In the genomic region with DNA sequence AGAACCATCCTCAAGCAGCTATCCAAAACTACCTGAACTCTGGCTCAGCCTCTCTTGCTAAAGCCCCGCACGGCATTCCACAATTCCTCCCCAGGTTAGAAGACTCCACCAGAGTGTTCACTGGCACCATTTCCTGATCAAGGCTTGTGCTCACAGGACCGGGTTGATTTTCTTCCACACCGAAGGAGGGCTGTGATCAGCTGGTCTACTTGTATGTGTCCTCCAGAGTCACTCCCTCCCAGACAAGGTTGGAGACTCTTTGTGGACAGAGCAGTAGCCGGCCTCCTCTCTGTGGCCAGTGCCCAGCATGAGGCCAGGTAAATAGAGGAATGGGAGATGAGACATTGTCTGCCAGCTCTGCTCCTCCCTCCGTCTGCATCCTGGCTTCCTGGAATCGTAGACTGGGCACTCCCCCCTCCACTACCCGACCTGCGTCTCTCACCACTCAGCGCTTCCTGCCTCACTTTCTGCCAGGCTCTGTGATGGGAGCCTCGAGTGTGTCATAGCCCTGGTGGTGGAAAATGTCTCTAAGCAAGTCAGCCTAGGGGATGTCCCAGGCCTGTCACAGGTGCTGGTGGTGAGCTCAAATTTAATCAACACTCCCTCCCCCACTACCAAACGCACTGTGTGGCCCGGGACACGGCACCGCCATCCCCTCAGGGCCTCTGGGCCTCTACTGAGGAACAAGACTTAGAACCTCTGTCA, we compare ENCODE assay signal across 9 cellular contexts. TPM values are rescaled to one million over a fixed set of nuclear protein-coding genes. Genes with fewer than 3 reads are reported as not detected.
A peak's percentile ranks its signal among the peaks of the same experiment; 100 is the strongest.
DNase-seq lines count a peak whose midpoint lies in the region; ATAC-seq, FAIRE-seq and TF ChIP-seq lines count a peak whose summit lies in the region.
"Had no signal": no experiment of that assay in that cellular context is flagged by ENCODE, and none has a peak within 500 bp of the region (broad histone marks: within the 10 kb centered on the region; RNA-seq: fewer than 3 reads in every experiment).

No MANE protein-coding gene starts in this region.

- H2BK5ac ChIP-seq in IMR-90 (ENCODE audit: low read depth, low read length, poor library complexity, severe bottlenecking) (no peak overlapping the region), H1 (ENCODE audit: low read depth, low read length) (no peak overlapping the region)

- H3K23ac ChIP-seq in IMR-90 (ENCODE audit: low read depth, low read length) (no peak overlapping the region), H1 (ENCODE audit: insufficient read length) (no peak overlapping the region)

- CTCF ChIA-PET in CD8-positive, alpha-beta memory T cell (lab: Charles Lee): interaction anchor here (1.1 to 5.4 kb wide), 15 partner anchors 10 to 145 kb away, joined by 3 to 32 read pairs (median 5); a partner anchor contains a TSS
- CTCF ChIA-PET in IMR-90 (lab: Yijun Ruan, JAX) (no interaction called here), H1 (lab: Charles Lee; ENCODE audit: partially characterized antibody) (interaction anchor here (0.7 to 2.8 kb wide), 11 partner anchors 12 to 196 kb away, joined by 3 to 11 read pairs (median 4); no protein-coding TSS in a partner anchor), A673 (lab: Charles Lee) (no interaction called here)

- intact Hi-C loops in IMR-90 (cut with micrococcal nuclease) (no loop called here), A673 (cut with micrococcal nuclease; ENCODE audit: unreplicated experiment) (no loop called here), esophagus muscularis mucosa (cut with DNase I) (no loop called here)

- no peaks in the 10 kb centered on the region for H3K79me1 ChIP-seq in IMR-90 (ENCODE audit: low read depth in 1 of 2, low read length in 2 of 2)
- H3K79me1 ChIP-seq in H1 (ENCODE audit: low read depth, low read length): no peaks in the 10 kb centered on the region

- H3K36me3 Mint-ChIP-seq in CD8-positive, alpha-beta memory T cell: peaks cover 0 to 31% (median 7%) of the 10 kb centered on the region in 3 donors

- H3K9me1 ChIP-seq in IMR-90 (ENCODE audit: insufficient read depth, low read length): no peaks in the 10 kb centered on the region

- no peaks in the 10 kb centered on the region for H3K9me3 Mint-ChIP-seq in CD8-positive, alpha-beta memory T cell

- H2BK12ac ChIP-seq in H1 (ENCODE audit: low read depth, low read length): no peak overlapping the region

- TF ChIP-seq POLR2A in IMR-90 (IDR thresholded peaks at IDR 0.05; ENCODE audit: low read depth, low read length): no peak
- TF ChIP-seq POLR2A in H1 (IDR thresholded peaks at IDR 0.05; ENCODE audit: control extremely low read depth in 1 of 2, low read depth in 2 of 2, low read length in 2 of 2): no peak
- TF ChIP-seq POLR2A in esophagus muscularis mucosa (IDR thresholded peaks at IDR 0.05; ENCODE audit: low read depth): no peak

- peaks cover 41 to 76% (median 48%) of the 10 kb centered on the region in 3 donors for H3K4me1 Mint-ChIP-seq in CD8-positive, alpha-beta memory T cell

- H3K9ac ChIP-seq in IMR-90 (ENCODE audit: low read depth, low read length): no peak overlapping the region
- H3K9ac ChIP-seq in H1 (replicated peaks in 1 of 4; ENCODE audit: extremely low read depth in 1 of 4, low read depth in 3 of 4, low read length in 3 of 4): no peak overlapping the region

- H4K20me1 ChIP-seq in IMR-90 (ENCODE audit: insufficient read depth, low read length) (no peaks in the 10 kb centered on the region), H1 (replicated peaks in 1 of 2; ENCODE audit: control insufficient read depth in 1 of 2, insufficient read depth in 2 of 2, low read length in 2 of 2) (no peaks in the 10 kb centered on the region)

- H4K8ac ChIP-seq in IMR-90 (ENCODE audit: low read depth in 2 of 2, low read length in 2 of 2) (no peak overlapping the region), H1 (ENCODE audit: extremely low read depth, insufficient read depth, low read length) (no peak overlapping the region)

- peak overlapping the region; percentile 65 for H3K4me3 ChIP-seq in CD8-positive, alpha-beta memory T cell (ENCODE audit: low read length)
- H3K4me3 ChIP-seq in IMR-90 (ENCODE audit: insufficient read depth, low read depth, low read length): no peak overlapping the region
- no peak overlapping the region for H3K4me3 ChIP-seq in H1 (ENCODE audit: extremely low read depth in 1 of 4, insufficient read depth in 2 of 4, low read depth in 3 of 4, low read length in 4 of 4)
- no peak overlapping the region for H3K4me3 ChIP-seq in A673 (ENCODE audit: low read depth, low read length, poor library complexity, severe bottlenecking)
- H3K4me3 ChIP-seq in esophagus muscularis mucosa: no peak overlapping the region
- H3K4me3 ChIP-seq: lung had no signal

- H3K27me3 Mint-ChIP-seq in CD8-positive, alpha-beta memory T cell: peaks cover 0 to 1% of the 10 kb centered on the region in 2 donors

- H2BK120ac ChIP-seq in IMR-90 (ENCODE audit: low read depth, low read length) (no peak overlapping the region), H1 (replicated peaks; ENCODE audit: low read depth, low read length) (no peak overlapping the region)

- H2BK20ac ChIP-seq in IMR-90 (ENCODE audit: low read depth, low read length) (no peak overlapping the region), H1 (ENCODE audit: low read length) (no peak overlapping the region)

- no peak for FAIRE-seq in H1 (lab: Jason Lieb, UNC)

- dilution Hi-C loops in IMR-90 (cut with HindIII; ENCODE audit: low sequenced_read_pairs, unreplicated experiment): no loop called here

- no peak overlapping the region for H2AK5ac ChIP-seq in IMR-90 (ENCODE audit: low read depth, low read length)
- no peak overlapping the region for H2AK5ac ChIP-seq in H1 (ENCODE audit: low read depth, low read length)

- no peaks in the 10 kb centered on the region for H3K9me3 ChIP-seq in CD8-positive, alpha-beta memory T cell (ENCODE audit: low read length)
- no peaks in the 10 kb centered on the region for H3K9me3 ChIP-seq in IMR-90 (ENCODE audit: control insufficient read depth, insufficient read depth, low read length)
- H3K9me3 ChIP-seq in H1 (ENCODE audit: insufficient read depth in 2 of 2, low read depth in 1 of 2, low read length in 1 of 2): no peaks in the 10 kb centered on the region
- no peaks in the 10 kb centered on the region for H3K9me3 ChIP-seq in A673 (ENCODE audit: low read depth, low read length, poor library complexity, severe bottlenecking)
- H3K9me3 ChIP-seq in esophagus muscularis mucosa: no peaks in the 10 kb centered on the region

- in situ Hi-C loops in IMR-90 (cut with MboI; ENCODE audit: low sequenced_read_pairs): no loop called here

- H2BK15ac ChIP-seq in IMR-90 (ENCODE audit: low read depth, low read length) (no peak overlapping the region), H1 (ENCODE audit: low read length) (no peak overlapping the region)

- peak overlapping the region; percentile 96 to 100 (median 99) for H3K27ac Mint-ChIP-seq in CD8-positive, alpha-beta memory T cell

- H2AFZ ChIP-seq in IMR-90 (replicated peaks; ENCODE audit: low read length, poor library complexity) (no peak overlapping the region), H1 (ENCODE audit: low read length) (0 out of 2 replicates have a peak overlapping the region, but pooled peaks have one; percentile 7)

- H4K5ac ChIP-seq in IMR-90 (ENCODE audit: low read depth, low read length) (no peak overlapping the region), H1 (ENCODE audit: insufficient read length, low read depth, low read length) (no peak overlapping the region)

- no peak overlapping the region for H3K14ac ChIP-seq in IMR-90 (replicated peaks; ENCODE audit: low read depth, low read length)
- no peak overlapping the region for H3K14ac ChIP-seq in H1 (ENCODE audit: insufficient read length)

- peak overlapping the region; percentile 4 to 89 (median 73) for H3K4me3 Mint-ChIP-seq in CD8-positive, alpha-beta memory T cell

- H3K36me3 ChIP-seq in CD8-positive, alpha-beta memory T cell (ENCODE audit: insufficient read depth, low read length): no peaks in the 10 kb centered on the region
- H3K36me3 ChIP-seq in IMR-90 (ENCODE audit: control insufficient read depth, insufficient read depth, low read length): no peaks in the 10 kb centered on the region
- no peaks in the 10 kb centered on the region for H3K36me3 ChIP-seq in H1 (ENCODE audit: control insufficient read depth in 2 of 4, insufficient read depth in 4 of 4, low read length in 3 of 4)
- H3K36me3 ChIP-seq in A673 (ENCODE audit: insufficient read depth, low read length, poor library complexity, severe bottlenecking): no peaks in the 10 kb centered on the region
- H3K36me3 ChIP-seq in esophagus muscularis mucosa: no peaks in the 10 kb centered on the region

- H3K4ac ChIP-seq in IMR-90 (ENCODE audit: low read depth, low read length) (no peak overlapping the region), H1 (replicated peaks; ENCODE audit: insufficient read length, low read depth, low read length) (no peak overlapping the region)

- peak overlapping the region; percentile 95 for H3K27ac ChIP-seq in CD8-positive, alpha-beta memory T cell (ENCODE audit: low read depth, low read length)
- H3K27ac ChIP-seq in IMR-90 (ENCODE audit: insufficient read depth, low read length): no peak overlapping the region
- no peak overlapping the region for H3K27ac ChIP-seq in H1 (ENCODE audit: low read depth, low read length)
- H3K27ac ChIP-seq in A673 (ENCODE audit: low read depth, low read length, poor library complexity, severe bottlenecking): no peak overlapping the region
- no peak overlapping the region for H3K27ac ChIP-seq in esophagus muscularis mucosa (replicated peaks in 1 of 4)

- no peak for TF ChIP-seq EP300 in H1 (IDR thresholded peaks at IDR 0.05; ENCODE audit: borderline replicate concordance in 1 of 2, low read depth in 2 of 2, low read length in 2 of 2)
- no peak for TF ChIP-seq EP300 in esophagus muscularis mucosa (IDR thresholded peaks at IDR 0.05)

- peaks cover 30% of the 10 kb centered on the region for H3K4me1 ChIP-seq in CD8-positive, alpha-beta memory T cell (ENCODE audit: insufficient read depth, low read length)
- H3K4me1 ChIP-seq in IMR-90 (ENCODE audit: control insufficient read depth, insufficient read depth, low read length) (peaks cover 3% of the 10 kb centered on the region; the same call in 1 of the 2 replicates), H1 (replicated peaks in 1 of 4; ENCODE audit: control insufficient read depth in 3 of 4, insufficient read depth in 4 of 4, low read length in 3 of 4) (peaks cover 0 to 7% (median 2%) of the 10 kb centered on the region in 4 experiments; a peak in 5 of 7 replicates), A673 (ENCODE audit: insufficient read depth, low read length, poor library complexity, severe bottlenecking) (no peaks in the 10 kb centered on the region), esophagus muscularis mucosa (no peaks in the 10 kb centered on the region)

- no peaks in the 10 kb centered on the region for H3K79me2 ChIP-seq in H1 (ENCODE audit: control insufficient read depth in 1 of 2, insufficient read depth in 2 of 2, low read length in 2 of 2)

- H3K23me2 ChIP-seq in H1 (ENCODE audit: low read depth, low read length): no peaks in the 10 kb centered on the region

- no peaks in the 10 kb centered on the region for H3K27me3 ChIP-seq in CD8-positive, alpha-beta memory T cell (ENCODE audit: insufficient read depth, low read length, poor library complexity, severe bottlenecking)
- H3K27me3 ChIP-seq in IMR-90 (ENCODE audit: control insufficient read depth, insufficient read depth, low read length) (peaks cover 54% of the 10 kb centered on the region), H1 (replicated peaks in 1 of 4; ENCODE audit: control insufficient read depth in 3 of 4, extremely low read depth in 1 of 4, insufficient read depth in 3 of 4, low read length in 3 of 4) (0 out of 7 replicates have a peak, but pooled peaks cover 0 to 2% (median 0%) of the 10 kb centered on the region in 4 experiments), A673 (replicated peaks; ENCODE audit: insufficient read depth, low read depth, low read length, poor library complexity) (no peaks in the 10 kb centered on the region), esophagus muscularis mucosa (peaks cover 0 to 38% (median 0%) of the 10 kb centered on the region in 4 donors)

- BruUV-seq in IMR-90 (replicated peaks; lab: Mats Ljungman, UMichigan) (no TSS peak), A673 (replicated peaks; lab: Mats Ljungman, UMichigan) (no TSS peak)

- POLR2A ChIA-PET in CD8-positive, alpha-beta memory T cell (lab: Charles Lee): interaction anchor here (0.7 to 3.2 kb wide), 11 partner anchors 27 to 145 kb away, joined by 3 to 42 read pairs (median 4); a partner anchor contains a TSS
- POLR2A ChIA-PET in IMR-90 (lab: Charles Lee; ENCODE audit: unreplicated experiment): no interaction called here
- POLR2A ChIA-PET in H1 (lab: Charles Lee; ENCODE audit: partially characterized antibody): no interaction called here
- POLR2A ChIA-PET in A673 (lab: Charles Lee; ENCODE audit: low non-redundant PET): no interaction called here

- H3K18ac ChIP-seq in IMR-90 (ENCODE audit: low read depth, low read length): no peak overlapping the region
- H3K18ac ChIP-seq in H1 (ENCODE audit: extremely low read depth, low read length): no peak overlapping the region

- H3K56ac ChIP-seq in IMR-90 (ENCODE audit: extremely low read depth, insufficient read depth, low read length) (no peak overlapping the region), H1 (replicated peaks; ENCODE audit: insufficient read length, low read depth, low read length) (no peak overlapping the region)

- TF ChIP-seq CTCF in IMR-90 (conservative IDR thresholded peaks at IDR 0.05; ENCODE audit: low read depth, low read length): no peak
- TF ChIP-seq CTCF in H1 (IDR thresholded peaks at IDR 0.05; ENCODE audit: control extremely low read depth in 1 of 3, insufficient read depth in 1 of 3, low read depth in 1 of 3, low read length in 3 of 3): no peak
- no peak for TF ChIP-seq CTCF in A673 (conservative IDR thresholded peaks at IDR 0.05; ENCODE audit: low read depth, low read length)
- no peak for TF ChIP-seq CTCF in esophagus muscularis mucosa (IDR thresholded peaks at IDR 0.05)

- H3K4me2 ChIP-seq in IMR-90 (ENCODE audit: low read depth, low read length) (no peak overlapping the region; the same call in 1 of the 2 replicates), H1 (ENCODE audit: insufficient read depth in 1 of 2, low read depth in 2 of 2, low read length in 2 of 2) (no peak overlapping the region)

- DNase-seq in CD8-positive, alpha-beta memory T cell: peak; percentile 87 to 97 (median 94)
- peak; percentile 37 for DNase-seq in IMR-90
- peak; percentile 92 to 95 for DNase-seq in activated CD4-positive, alpha-beta T cell treated with anti-CD3 and anti-CD28 coated beads, Interleukin-2, amount 50 U/mL, for 48 hours
- DNase-seq in H1 (ENCODE audit: low read depth in 1 of 2, low spot score in 2 of 2): no peak
- DNase-seq in stimulated activated CD4-positive, alpha-beta T cell treated with anti-CD3 and anti-CD28 coated beads, Interleukin-2, amount 100 ng/mL, for 48 hours: peak; percentile 78 to 87
- no peak for DNase-seq in A673 (ENCODE audit: low spot score)
- no peak for DNase-seq in esophagus muscularis mucosa (ENCODE audit: extremely low spot score)

- ATAC-seq in GM21390 (IDR thresholded peaks at IDR 0.05; ENCODE audit: unreplicated experiment): peak; percentile 68
- ATAC-seq in IMR-90 (ENCODE audit: low read depth): no peak

- WGBS in IMR-90 (ENCODE audit: extremely low coverage in 2 of 2, insufficient read length in 1 of 2), 2 experiments: no CpG with 5 or more reads among the region's 15 CpGs
- WGBS in H1 (ENCODE audit: extremely low coverage in 1 of 2, insufficient coverage in 1 of 2, insufficient read length in 1 of 2, insufficient replicate concordance in 2 of 2, low coverage in 1 of 2, low lambda C conversion rate in 2 of 2, missing lambda C conversion rate in 1 of 2), 2 experiments: 77% methylated on average over 15 of the region's 15 CpGs; no CpG with 5 or more reads in 1 of the 2 experiments
- 47% methylated on average over 15 of the region's 15 CpGs for WGBS in esophagus muscularis mucosa

- H4K91ac ChIP-seq in IMR-90 (ENCODE audit: insufficient read depth, low read depth, low read length) (no peak overlapping the region), H1 (replicated peaks; ENCODE audit: insufficient read length, low read length) (no peak overlapping the region)

- no peak overlapping the region for H2AK9ac ChIP-seq in IMR-90 (replicated peaks; ENCODE audit: low read depth, low read length, poor library complexity)

- TF ChIP-seq RAD21 in IMR-90 (IDR thresholded peaks at IDR 0.05; ENCODE audit: low read length): no peak
- no peak for TF ChIP-seq RAD21 in H1 (IDR thresholded peaks at IDR 0.05 in 1 of 2, conservative IDR thresholded peaks at IDR 0.05 in 1 of 2; ENCODE audit: low read depth in 2 of 2, low read length in 2 of 2)

RNA-seq across cellular contexts. Expression of a gene that starts 12.5 kb away (rescaled TPM):
- under 1 TPM; 0.42 to 0.68 TPM for total RNA-seq in CD8-positive, alpha-beta memory T cell
- polyA plus RNA-seq in CD8-positive, alpha-beta memory T cell: 0.16 TPM
- total RNA-seq in IMR-90 (2012; rRNA removed) (not detected in 2 replicates), A673 (2021) (not detected in 2 replicates), esophagus muscularis mucosa (not detected)
- polyA plus RNA-seq in IMR-90 (2012; rRNA removed) (not detected in 2 replicates), H1 (2011; rRNA removed) (0.02 and 0.05 TPM in 2 replicates)
- not detected in 2 replicates for polyA plus RNA-seq in IMR-90 (2012; cell fraction: cytosol; rRNA removed)
- polyA plus RNA-seq in IMR-90 (2012; cell fraction: nucleus; rRNA removed; ENCODE audit: low replicate concordance): not detected in 2 replicates
- not detected in 2 replicates for total RNA-seq in H1 (2021; fragmentation: NEBNext Ultra II Directional; extraction: Animal tissue kit (Norgen Biotek cat#: 25700))
- polyA plus RNA-seq in H1 (2011; cell fraction: cytosol; rRNA removed): 0.06 TPM
- 0.19 TPM for polyA plus RNA-seq in H1 (2011; cell fraction: nucleus; rRNA removed)
- 0.13 to 0.27 TPM (median 0.19 TPM) in 4 replicates for polyA plus RNA-seq in H1 (2012, experiment 1 of 2)
- 0.09 TPM for polyA plus RNA-seq in H1 (2012, experiment 2 of 2)
- 0.02 TPM for polyA plus RNA-seq in H1 (2013, experiment 1 of 2)
- 0.02 TPM for polyA plus RNA-seq in H1 (2013, experiment 2 of 2)
- polyA minus RNA-seq in H1 (2011; rRNA and poly(A)+ RNA removed): not detected in 2 replicates
- polyA minus RNA-seq in H1 (2011; cell fraction: cytosol; rRNA and poly(A)+ RNA removed): not detected
- polyA minus RNA-seq in H1 (2011; cell fraction: nucleus; rRNA and poly(A)+ RNA removed): not detected

RNA-seq across cellular contexts. Expression of a gene that starts 27.7 kb away (rescaled TPM):
- 100 to 1,000 TPM; 238 to 243 TPM for total RNA-seq in CD8-positive, alpha-beta memory T cell
- 459 TPM for polyA plus RNA-seq in CD8-positive, alpha-beta memory T cell
- total RNA-seq in IMR-90 (2012; rRNA removed) (not detected in 2 replicates), A673 (2021) (0.97 and 1.5 TPM in 2 replicates), esophagus muscularis mucosa (1 to 10 TPM in 2 of 4 donors, under 1 TPM in 2; 0.19 to 2.9 (median 1.5) TPM)
- polyA plus RNA-seq in IMR-90 (2012; rRNA removed) (1.0 and 1.2 TPM in 2 replicates), H1 (2011; rRNA removed) (0.67 and 1.1 TPM in 2 replicates)
- polyA plus RNA-seq in IMR-90 (2012; cell fraction: cytosol; rRNA removed): 0.82 and 1.5 TPM in 2 replicates
- polyA plus RNA-seq in IMR-90 (2012; cell fraction: nucleus; rRNA removed; ENCODE audit: low replicate concordance): 0.19 and 0.29 TPM in 2 replicates
- 0.67 and 1.3 TPM in 2 replicates for total RNA-seq in H1 (2021; fragmentation: NEBNext Ultra II Directional; extraction: Animal tissue kit (Norgen Biotek cat#: 25700))
- polyA plus RNA-seq in H1 (2011; cell fraction: cytosol; rRNA removed): 0.48 TPM
- polyA plus RNA-seq in H1 (2011; cell fraction: nucleus; rRNA removed): 0.96 TPM
- polyA plus RNA-seq in H1 (2012, experiment 1 of 2): 0.55 to 0.76 TPM (median 0.72 TPM) in 4 replicates
- 0.80 TPM for polyA plus RNA-seq in H1 (2012, experiment 2 of 2)
- polyA plus RNA-seq in H1 (2013, experiment 1 of 2): 1.6 TPM
- 1.6 TPM for polyA plus RNA-seq in H1 (2013, experiment 2 of 2)
- polyA minus RNA-seq in H1 (2011; rRNA and poly(A)+ RNA removed): 0.85 and 1.0 TPM in 2 replicates
- 1.0 TPM for polyA minus RNA-seq in H1 (2011; cell fraction: cytosol; rRNA and poly(A)+ RNA removed)
- 0.60 TPM for polyA minus RNA-seq in H1 (2011; cell fraction: nucleus; rRNA and poly(A)+ RNA removed)

Comparison
In these comparisons a context has a peak if more than half of its experiments do, and no peak if none do; other contexts are left out.
1. DNase-seq: peak in CD8-positive, alpha-beta memory T cell (5 of 5), IMR-90 (single experiment), activated CD4-positive, alpha-beta T cell treated with anti-CD3 and anti-CD28 coated beads, Interleukin-2, amount 50 U/mL, for 48 hours (2 of 2) and stimulated activated CD4-positive, alpha-beta T cell treated with anti-CD3 and anti-CD28 coated beads, Interleukin-2, amount 100 ng/mL, for 48 hours (2 of 2); none in H1 (0 of 2), A673 (single experiment) and esophagus muscularis mucosa (single experiment).
2. RNA of a gene that starts 27.7 kb away (total RNA-seq): 238 to 243 TPM in CD8-positive, alpha-beta memory T cell; 0.19 to 2.9 TPM in esophagus muscularis mucosa, 0.67 to 1.3 TPM in H1, 0.97 to 1.5 TPM in A673 and not detected in IMR-90; every median in the first group is over 10 times any median in the second.
3. CTCF ChIA-PET loops: an anchor here in CD8-positive, alpha-beta memory T cell (1.1 to 5.4 kb wide) and H1 (0.7 to 2.8 kb wide); none called in IMR-90 and A673.